ENCODE assay signal across 8 cellular contexts in the genomic region with DNA sequence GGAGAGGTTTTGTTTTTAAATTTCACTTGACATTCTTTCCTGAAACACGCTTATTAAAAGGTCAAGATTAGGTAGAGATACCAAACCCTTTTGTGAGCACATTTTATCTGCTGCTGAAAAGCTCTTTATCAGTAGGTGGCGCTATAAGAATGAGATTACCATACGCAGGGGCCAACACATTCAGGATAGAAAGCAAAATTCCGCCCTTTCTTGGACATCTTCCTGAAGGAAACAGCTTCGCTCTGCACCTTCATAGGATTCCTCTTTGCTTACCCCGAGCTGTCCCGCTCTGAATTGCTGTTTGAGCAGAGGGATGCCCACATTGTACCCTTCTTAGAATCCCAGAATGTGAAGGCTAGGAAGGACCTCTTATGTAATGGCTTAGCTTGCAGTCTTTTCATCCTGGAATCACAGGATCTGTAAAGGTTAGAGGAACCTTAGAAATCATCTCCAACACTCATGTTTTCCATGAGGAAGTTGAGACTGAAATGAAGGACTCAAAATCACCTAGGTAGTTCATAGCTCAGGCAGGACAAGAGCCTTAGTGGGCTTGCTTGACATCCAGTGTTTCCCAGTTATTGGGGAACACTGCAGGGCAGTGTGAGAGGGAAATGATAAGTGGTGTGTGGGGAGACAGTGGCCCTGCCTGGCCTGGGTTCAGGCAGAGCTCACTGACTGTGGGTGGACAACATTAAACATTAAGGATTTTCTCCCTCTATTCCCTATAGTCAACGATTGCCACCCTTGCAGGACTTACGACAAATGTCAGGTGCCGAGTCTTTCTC. TPM values are rescaled to one million over a fixed set of nuclear protein-coding genes. Genes with fewer than 3 reads are reported as not detected.
A peak's percentile ranks its signal among the peaks of the same experiment; 100 is the strongest.
DNase-seq lines count a peak whose midpoint lies in the region; ATAC-seq and TF ChIP-seq lines count a peak whose summit lies in the region.

No MANE protein-coding gene starts in this region.

- H3K4me3 Mint-ChIP-seq in HFFc6: no peak overlapping the region

- no peak overlapping the region for H3K4me3 ChIP-seq in ascending aorta

- no peaks in the 10 kb centered on the region for H3K4me1 Mint-ChIP-seq in HFFc6 (ENCODE audit: low read depth)

- no peaks in the 10 kb centered on the region for H3K27me3 ChIP-seq in ascending aorta

- TF ChIP-seq CTCF in HFFc6 (IDR thresholded peaks at IDR 0.05) (peak; percentile 87), ascending aorta (IDR thresholded peaks at IDR 0.05) (peak; percentile 28 to 71 (median 52))

- no peaks in the 10 kb centered on the region for H3K36me3 ChIP-seq in ascending aorta

- no peaks in the 10 kb centered on the region for H3K9me3 Mint-ChIP-seq in HFFc6

- no peak overlapping the region for H3K27ac ChIP-seq in ascending aorta

- no peak overlapping the region for H3K27ac Mint-ChIP-seq in HFFc6

- ATAC-seq in left ventricle myocardium superior (peak; percentile 66), sciatic nerve (peak; percentile 68), HG02759 (IDR thresholded peaks at IDR 0.05; ENCODE audit: unreplicated experiment) (no peak)

- no peaks in the 10 kb centered on the region for H3K4me1 ChIP-seq in ascending aorta

- no peaks in the 10 kb centered on the region for H3K9me3 ChIP-seq in ascending aorta

- intact Hi-C loops in ascending aorta (cut with DNase I) (loop anchor here (1.0 kb wide), 1 partner anchor 475 kb away; no protein-coding TSS in a partner anchor), left ventricle myocardium superior (cut with micrococcal nuclease) (loop anchor here (5.0 kb wide), 1 partner anchor 475 kb away; no protein-coding TSS in a partner anchor), sciatic nerve (cut with DNase I) (no loop called here)

- H3K27me3 Mint-ChIP-seq in HFFc6 (ENCODE audit: insufficient read depth): peaks cover 4% of the 10 kb centered on the region

- no peaks in the 10 kb centered on the region for H3K36me3 Mint-ChIP-seq in HFFc6 (ENCODE audit: low read depth)

- DNase-seq in D341Med (ENCODE audit: low spot score) (peak; percentile 70), HFFc6 (peak; percentile 52), NCI-H526 (lab: John Stamatoyannopoulos, UW) (peak; percentile 35 to 65), ascending aorta (ENCODE audit: low spot score in 2 of 2) (no peak), left ventricle myocardium superior (no peak), sciatic nerve (ENCODE audit: low spot score) (no peak)
- no peak for DNase-seq in activated CD4-positive, CD25-positive, alpha-beta regulatory T cell treated with anti-CD3 and anti-CD28 coated beads, Interleukin-2, amount 50 U/mL, for 72 hours

RNA-seq across cellular contexts. Expression of gene CRY1, which starts 38.7 kb away (rescaled TPM):
- 10 to 100 TPM; 12.5 to 18.0 (median 16.1) TPM for total RNA-seq in HFFc6 (2021; fragmentation: NEBNext Ultra II Directional; extraction: Animal tissue kit (Norgen Biotek cat#: 25700))
- total RNA-seq in ascending aorta (23.0 TPM), left ventricle myocardium superior (9.3 TPM), sciatic nerve (20.2 TPM)

Comparison
In these comparisons a context has a peak if more than half of its experiments do, and no peak if none do; other contexts are left out.
1. DNase-seq: peak in D341Med (single experiment), HFFc6 (single experiment) and NCI-H526 (2 of 2); none in ascending aorta (0 of 2), left ventricle myocardium superior (single experiment), sciatic nerve (single experiment) and activated CD4-positive, CD25-positive, alpha-beta regulatory T cell treated with anti-CD3 and anti-CD28 coated beads, Interleukin-2, amount 50 U/mL, for 72 hours (single experiment).